In the genomic region with DNA sequence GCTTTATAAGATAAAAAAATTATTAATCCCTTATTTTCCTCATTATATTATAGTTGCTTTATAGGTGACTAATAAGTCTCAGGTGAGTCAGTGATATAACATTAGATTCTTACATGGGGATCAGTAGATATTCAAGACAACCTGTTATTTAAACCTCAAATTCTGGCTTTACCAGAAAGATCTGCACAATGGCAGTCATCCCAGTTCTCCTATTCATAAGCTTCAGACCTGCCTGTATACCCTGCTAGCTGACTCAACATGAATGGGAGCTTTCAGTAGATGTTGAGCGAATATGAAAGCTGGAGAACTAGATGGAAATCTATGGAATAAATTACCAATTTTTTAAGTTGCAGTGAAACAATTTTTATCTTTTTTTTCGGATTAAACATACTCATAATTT, we compare ENCODE assay signal across 18 cellular contexts. TPM values are rescaled to one million over a fixed set of nuclear protein-coding genes. Genes with fewer than 3 reads are reported as not detected.
DNase-seq lines count a peak whose midpoint lies in the region; ATAC-seq and TF ChIP-seq lines count a peak whose summit lies in the region.
"Had no signal": no experiment of that assay in that cellular context is flagged by ENCODE, and none has a peak within 500 bp of the region (broad histone marks: within the 10 kb centered on the region; RNA-seq: fewer than 3 reads in every experiment).

No MANE protein-coding gene starts in this region.

- no peak overlapping the region for H3K9ac ChIP-seq in PC-3 (ENCODE audit: low read length)

- no peak for TF ChIP-seq CTCF in PC-3 (conservative IDR thresholded peaks at IDR 0.05; ENCODE audit: low read depth, low read length)

- H3K27me3 ChIP-seq in PC-3 (ENCODE audit: low read length), result no peaks in the 10 kb centered on the region

- CTCF ChIA-PET in PC-3 (lab: Charles Lee), result no interaction called here

- no peak overlapping the region for H2AFZ ChIP-seq in PC-3 (ENCODE audit: low read length)

- no peaks in the 10 kb centered on the region for H3K4me1 ChIP-seq in PC-3 (ENCODE audit: insufficient read depth, low read length)
- H3K4me1 ChIP-seq: Caco-2 had no signal

- no peaks in the 10 kb centered on the region for H3K36me3 ChIP-seq in PC-3 (ENCODE audit: low read depth, low read length)

- intact Hi-C loops in PC-3 (cut with micrococcal nuclease), result no loop called here

- no peak overlapping the region for H3K27ac ChIP-seq in PC-3 (ENCODE audit: low read length)
- no peak overlapping the region for H3K27ac ChIP-seq in epithelial cell of prostate
- H3K27ac ChIP-seq: C4-2B had no signal

- no peak overlapping the region for H3K4me3 ChIP-seq in PC-3 (ENCODE audit: low read length)

- no peaks in the 10 kb centered on the region for H3F3A ChIP-seq in PC-3 (ENCODE audit: low read length, unreplicated experiment)

- H3K9me3 ChIP-seq in PC-3 (ENCODE audit: low read length), result no peaks in the 10 kb centered on the region
- H3K9me3 ChIP-seq: Caco-2 had no signal

- POLR2A ChIA-PET in PC-3 (lab: Charles Lee; ENCODE audit: unreplicated experiment), result no interaction called here

- H4K20me1 ChIP-seq in PC-3 (ENCODE audit: low read length), result no peaks in the 10 kb centered on the region

- peak; percentile 42 for DNase-seq in PC-3
- DNase-seq in epithelial cell of prostate (ENCODE audit: low read depth, low spot score), result peak; percentile 26
- peak; percentile 36 for DNase-seq in medulla oblongata (ENCODE audit: extremely low spot score)
- DNase-seq in ACHN, result no peak
- no peak for DNase-seq in SIG-M5 (lab: John Stamatoyannopoulos, UW)
- DNase-seq: Caco-2; CD4-positive, alpha-beta T cell; DMS153; DMS79; GDM1; GOT3; H7; HFFc6 had no signal

- ATAC-seq in PC-3 (no peak; the same call in none of the 2 replicates), GM19328 (IDR thresholded peaks at IDR 0.05; ENCODE audit: unreplicated experiment) (no peak)
- ATAC-seq: HCT116 had no signal

- H3K79me2 ChIP-seq in PC-3 (ENCODE audit: low read length), result no peaks in the 10 kb centered on the region

- no TSS peak for BruUV-seq in PC-3 (replicated peaks; lab: Mats Ljungman, UMichigan)

- H3K9me2 ChIP-seq in PC-3 (replicated peaks; ENCODE audit: low read length), result no peaks in the 10 kb centered on the region

- no peak overlapping the region for H3K4me2 ChIP-seq in PC-3 (ENCODE audit: low read length)

- in situ Hi-C loops in ACHN (cut with HindIII; ENCODE audit: low pct_ligation_motif_present, low pct_unique_long_range_greater_than_20kb, low sequenced_read_pairs), result no loop called here

RNA-seq across cellular contexts. Expression of a gene that starts 20.5 kb away (rescaled TPM):
- total RNA-seq in PC-3 (2014; rRNA removed), result not detected in 2 replicates
- total RNA-seq: A172; Caco-2; CD4-positive, alpha-beta T cell; Daoy; H7; HFFc6 had no signal

Comparison
In these comparisons a context has a peak if more than half of its experiments do, and no peak if none do; other contexts are left out.
1. DNase-seq: peak in PC-3 (single experiment), epithelial cell of prostate (single experiment) and medulla oblongata (single experiment); none in ACHN (single experiment) and SIG-M5 (single experiment).